Comparison of ENCODE assay signal across 14 cellular contexts in genomic region chr2:45669109-45669508, GRCh38. TPM values are rescaled to one million over a fixed set of nuclear protein-coding genes. Genes with fewer than 3 reads are reported as not detected.
DNase-seq lines count a peak whose midpoint lies in the region; ATAC-seq and TF ChIP-seq lines count a peak whose summit lies in the region.
"Had no signal": no experiment of that assay in that cellular context is flagged by ENCODE, and none has a peak within 500 bp of the region (broad histone marks: within the 10 kb centered on the region; RNA-seq: fewer than 3 reads in every experiment).

No MANE protein-coding gene starts in this region.

- H3K27ac ChIP-seq in GM23338 (ENCODE audit: low read depth): no peak overlapping the region
- H3K27ac ChIP-seq in heart left ventricle: peak overlapping the region in 11 of 12 donors; percentile 19 to 68 (median 53)
- H3K27ac ChIP-seq in trophoblast cell (ENCODE audit: low read depth, low read length): no peak overlapping the region
- peak overlapping the region in 1 of 4 donors; percentile 23 for H3K27ac ChIP-seq in tibial nerve
- H3K27ac ChIP-seq: esophagus squamous epithelium had no signal

- ATAC-seq in GM23338: no peak
- peak; percentile 60 to 87 (median 80) for ATAC-seq in heart left ventricle
- no peak for ATAC-seq in GM21576 (IDR thresholded peaks at IDR 0.05; ENCODE audit: unreplicated experiment)
- no peak for ATAC-seq in GM21619 (IDR thresholded peaks at IDR 0.05; ENCODE audit: unreplicated experiment)

- H3K4ac ChIP-seq in trophoblast cell (ENCODE audit: low read depth, low read length): no peak overlapping the region

- H3K4me3 ChIP-seq in GM23338: no peak overlapping the region
- no peak overlapping the region for H3K4me3 ChIP-seq in heart left ventricle
- no peak overlapping the region for H3K4me3 ChIP-seq in trophoblast cell (ENCODE audit: low read depth, low read length)
- no peak overlapping the region for H3K4me3 ChIP-seq in tibial nerve
- H3K4me3 ChIP-seq: esophagus squamous epithelium had no signal

- peak overlapping the region; percentile 23 for H4K8ac ChIP-seq in trophoblast cell (ENCODE audit: low read depth, low read length)

- H4K20me1 ChIP-seq in GM23338 (replicated peaks; ENCODE audit: insufficient read depth): no peaks in the 10 kb centered on the region

- no peak for TF ChIP-seq EP300 in tibial nerve (IDR thresholded peaks at IDR 0.05)

- H3K23ac ChIP-seq in trophoblast cell (ENCODE audit: low read length): no peak overlapping the region

- H2AFZ ChIP-seq in GM23338 (0 out of 2 replicates have a peak overlapping the region, but pooled peaks have one; percentile 33), trophoblast cell (ENCODE audit: insufficient read depth, low read length, poor library complexity) (no peak overlapping the region)

- H2BK120ac ChIP-seq in trophoblast cell (ENCODE audit: insufficient read depth, low read length, poor library complexity): no peak overlapping the region

- peaks cover 1% of the 10 kb centered on the region for H3K27me3 Mint-ChIP-seq in GM23338 (ENCODE audit: insufficient read depth, low read depth, poor library complexity)
- H3K27me3 Mint-ChIP-seq in activated T-helper 2 cell treated with anti-CD3 and anti-CD28 coated beads, Interferon-gamma antibody, Interleukin-2, Interleukin-4, amounts not matched to agents 10 μg/mL and 5 μg/mL and 100 μg/mL, durations not matched to agents 14 hours and 24 hours and 36 hours (ENCODE audit: low read depth): no peaks in the 10 kb centered on the region
- H3K27me3 Mint-ChIP-seq: stimulated activated naive CD8-positive, alpha-beta T cell treated with anti-CD3 and anti-CD28 coated beads, Interleukin-15, Interleukin-2, amounts not matched to agents 100 ng/mL and 50 ng/mL, for 24 hours had no signal

- H3K14ac ChIP-seq in trophoblast cell (ENCODE audit: low read length): no peak overlapping the region

- no peak for TF ChIP-seq CTCF in GM23338 (conservative IDR thresholded peaks at IDR 0.05; ENCODE audit: low read depth in 2 of 2)
- TF ChIP-seq CTCF in heart left ventricle (IDR thresholded peaks at IDR 0.05): no peak
- no peak for TF ChIP-seq CTCF in tibial nerve (IDR thresholded peaks at IDR 0.05)

- H3K4me1 Mint-ChIP-seq in GM23338: peaks cover 8% of the 10 kb centered on the region; the same call in 2 of the 3 replicates
- peaks cover 12% of the 10 kb centered on the region for H3K4me1 Mint-ChIP-seq in activated T-helper 2 cell treated with anti-CD3 and anti-CD28 coated beads, Interferon-gamma antibody, Interleukin-2, Interleukin-4, amounts not matched to agents 10 μg/mL and 5 μg/mL and 100 μg/mL, durations not matched to agents 14 hours and 24 hours and 36 hours (ENCODE audit: low read depth)

- H2AK5ac ChIP-seq in trophoblast cell (ENCODE audit: low read length): no peak overlapping the region

- no peak overlapping the region for H3K4me3 Mint-ChIP-seq in GM23338
- H3K4me3 Mint-ChIP-seq in activated T-helper 2 cell treated with anti-CD3 and anti-CD28 coated beads, Interferon-gamma antibody, Interleukin-2, Interleukin-4, amounts not matched to agents 10 μg/mL and 5 μg/mL and 100 μg/mL, durations not matched to agents 14 hours and 24 hours and 36 hours (ENCODE audit: low read depth): no peak overlapping the region
- H3K4me3 Mint-ChIP-seq: stimulated activated naive CD8-positive, alpha-beta T cell treated with anti-CD3 and anti-CD28 coated beads, Interleukin-15, Interleukin-2, amounts not matched to agents 100 ng/mL and 50 ng/mL, for 24 hours had no signal

- H3K79me1 ChIP-seq in trophoblast cell (ENCODE audit: low read length): no peaks in the 10 kb centered on the region

- intact Hi-C loops in activated T-helper 2 cell treated with anti-CD3 and anti-CD28 coated beads, Interferon-gamma antibody, Interleukin-2, Interleukin-4, amounts not matched to agents 10 μg/mL and 5 μg/mL and 100 μg/mL, durations not matched to agents 14 hours and 24 hours and 36 hours (cut with micrococcal nuclease): no loop called here
- intact Hi-C loops in heart left ventricle (cut with DNase I): no loop called here

- H3K27me3 ChIP-seq in GM23338 (ENCODE audit: insufficient read depth) (no peaks in the 10 kb centered on the region), heart left ventricle (no peaks in the 10 kb centered on the region), trophoblast cell (ENCODE audit: insufficient read depth, low read length) (no peaks in the 10 kb centered on the region), tibial nerve (no peaks in the 10 kb centered on the region)
- H3K27me3 ChIP-seq: esophagus squamous epithelium had no signal

- no peak overlapping the region for H3K9ac ChIP-seq in trophoblast cell (ENCODE audit: low read length)

- H3K27ac Mint-ChIP-seq in GM23338: no peak overlapping the region
- peak overlapping the region; percentile 18 for H3K27ac Mint-ChIP-seq in activated T-helper 2 cell treated with anti-CD3 and anti-CD28 coated beads, Interferon-gamma antibody, Interleukin-2, Interleukin-4, amounts not matched to agents 10 μg/mL and 5 μg/mL and 100 μg/mL, durations not matched to agents 14 hours and 24 hours and 36 hours
- H3K27ac Mint-ChIP-seq: stimulated activated naive CD8-positive, alpha-beta T cell treated with anti-CD3 and anti-CD28 coated beads, Interleukin-15, Interleukin-2, amounts not matched to agents 100 ng/mL and 50 ng/mL, for 24 hours had no signal

- no peak for TF ChIP-seq POLR2A in heart left ventricle (IDR thresholded peaks at IDR 0.05)
- TF ChIP-seq POLR2A in tibial nerve (IDR thresholded peaks at IDR 0.05): no peak

- no peak overlapping the region for H4K12ac ChIP-seq in trophoblast cell (ENCODE audit: low read depth, low read length)

- H3K9me3 Mint-ChIP-seq in GM23338: no peaks in the 10 kb centered on the region
- no peaks in the 10 kb centered on the region for H3K9me3 Mint-ChIP-seq in activated T-helper 2 cell treated with anti-CD3 and anti-CD28 coated beads, Interferon-gamma antibody, Interleukin-2, Interleukin-4, amounts not matched to agents 10 μg/mL and 5 μg/mL and 100 μg/mL, durations not matched to agents 14 hours and 24 hours and 36 hours

- peaks cover 8% of the 10 kb centered on the region; the same call in 1 of the 2 replicates for H3K4me1 ChIP-seq in GM23338 (ENCODE audit: insufficient read depth)
- peaks cover 0 to 24% (median 14%) of the 10 kb centered on the region in 12 donors for H3K4me1 ChIP-seq in heart left ventricle
- no peaks in the 10 kb centered on the region for H3K4me1 ChIP-seq in trophoblast cell (ENCODE audit: control insufficient read depth in 1 of 2, insufficient read depth in 2 of 2, low read length in 2 of 2)
- peaks cover 0 to 10% (median 0%) of the 10 kb centered on the region in 4 donors for H3K4me1 ChIP-seq in tibial nerve

- H3K36me3 Mint-ChIP-seq in GM23338 (ENCODE audit: low read depth): no peaks in the 10 kb centered on the region
- H3K36me3 Mint-ChIP-seq in activated T-helper 2 cell treated with anti-CD3 and anti-CD28 coated beads, Interferon-gamma antibody, Interleukin-2, Interleukin-4, amounts not matched to agents 10 μg/mL and 5 μg/mL and 100 μg/mL, durations not matched to agents 14 hours and 24 hours and 36 hours (ENCODE audit: low read depth): no peaks in the 10 kb centered on the region

- H3K36me3 ChIP-seq in GM23338 (ENCODE audit: insufficient read depth) (no peaks in the 10 kb centered on the region), heart left ventricle (no peaks in the 10 kb centered on the region), trophoblast cell (ENCODE audit: control insufficient read depth in 1 of 2, insufficient read depth in 2 of 2, low read length in 2 of 2) (no peaks in the 10 kb centered on the region), tibial nerve (no peaks in the 10 kb centered on the region)
- H3K36me3 ChIP-seq: esophagus squamous epithelium had no signal

- H3K9me3 ChIP-seq in heart left ventricle (no peaks in the 10 kb centered on the region), trophoblast cell (ENCODE audit: insufficient read depth, low read depth, low read length) (no peaks in the 10 kb centered on the region), tibial nerve (no peaks in the 10 kb centered on the region)
- H3K9me3 ChIP-seq: esophagus squamous epithelium had no signal

- H3K79me2 ChIP-seq in GM23338 (replicated peaks; ENCODE audit: insufficient read depth) (no peaks in the 10 kb centered on the region), trophoblast cell (ENCODE audit: control insufficient read depth, insufficient read depth, low read length, poor library complexity) (no peaks in the 10 kb centered on the region)

- H3K9me2 ChIP-seq in GM23338 (ENCODE audit: insufficient read depth): 0 out of 2 replicates have a peak, but pooled peaks cover 5% of the 10 kb centered on the region

- no peak overlapping the region for H3K18ac ChIP-seq in trophoblast cell (ENCODE audit: low read length)

- H3F3A ChIP-seq in GM23338 (replicated peaks; ENCODE audit: low read depth): no peaks in the 10 kb centered on the region

- no peak overlapping the region for H2BK5ac ChIP-seq in trophoblast cell (ENCODE audit: low read depth, low read length, poor library complexity)

- DNase-seq in GM23338 (ENCODE audit: low spot score): no peak
- DNase-seq in activated T-helper 2 cell treated with anti-CD3 and anti-CD28 coated beads, Interferon-gamma antibody, Interleukin-2, Interleukin-4, amounts not matched to agents 10 μg/mL and 5 μg/mL and 100 μg/mL, durations not matched to agents 14 hours and 24 hours and 36 hours (ENCODE audit: low spot score): no peak
- no peak for DNase-seq in heart left ventricle
- peak; percentile 48 to 77 for DNase-seq in trophoblast cell
- DNase-seq in tibial nerve (ENCODE audit: low spot score in 2 of 2): no peak
- no peak for DNase-seq in SIG-M5 (lab: John Stamatoyannopoulos, UW)
- DNase-seq: COR-L47, esophagus squamous epithelium, Kasumi-1, kidney, NCI-H2081 had no signal

- WGBS in heart left ventricle, 4 donors: 23 to 27% (median 26%) methylated on average over 7 of the region's 7 CpGs
- WGBS in trophoblast cell (ENCODE audit: extremely low coverage, insufficient coverage, insufficient read length): no CpG with 5 or more reads among the region's 7 CpGs
- 41 to 44% methylated on average over 7 of the region's 7 CpGs for WGBS in tibial nerve, 2 donors

- H2BK12ac ChIP-seq in trophoblast cell (ENCODE audit: low read length): no peak overlapping the region

- H4K91ac ChIP-seq in trophoblast cell (ENCODE audit: low read depth, low read length): peak overlapping the region; percentile 18

- H3K4me2 ChIP-seq in GM23338 (no peak overlapping the region), trophoblast cell (ENCODE audit: low read length) (no peak overlapping the region)

RNA-seq across cellular contexts. Expression of gene PRKCE, which starts 17.6 kb away (rescaled TPM):
- 0.94 and 2.7 TPM in 2 replicates for total RNA-seq in GM23338 (2014; rRNA removed; shearing (Covaris generic))
- polyA plus RNA-seq in GM23338 (2016; fragmentation: Nextera tagmentation; extraction: Ambion mirVana) (0.82 and 1.2 TPM in 2 replicates), heart left ventricle (10 to 100 TPM in 1 of 2 donors, 1 to 10 TPM in 1; 4.1 to 16.1 TPM)
- total RNA-seq in activated T-helper 2 cell treated with anti-CD3 and anti-CD28 coated beads, Interferon-gamma antibody, Interleukin-2, Interleukin-4, amounts not matched to agents 10 μg/mL and 5 μg/mL and 100 μg/mL, durations not matched to agents 14 hours and 24 hours and 36 hours: 21.5 TPM in 2 replicates
- total RNA-seq in heart left ventricle (10 to 100 TPM in 8 of 9 donors, 1 to 10 TPM in 1; 7.8 to 22.3 (median 16.4) TPM), tibial nerve (10 to 100 TPM; 14.4 to 22.4 (median 17.9) TPM)
- polyA plus RNA-seq in trophoblast cell (2013): 5.3 and 6.0 TPM in 2 replicates

RNA-seq across cellular contexts. Expression of gene SRBD1, which starts 58.0 kb away (rescaled TPM):
- total RNA-seq in GM23338 (2014; rRNA removed; shearing (Covaris generic)): 44.3 and 46.3 TPM in 2 replicates
- polyA plus RNA-seq in GM23338 (2016; fragmentation: Nextera tagmentation; extraction: Ambion mirVana): 27.4 and 29.3 TPM in 2 replicates
- 20.9 and 21.7 TPM in 2 replicates for total RNA-seq in activated T-helper 2 cell treated with anti-CD3 and anti-CD28 coated beads, Interferon-gamma antibody, Interleukin-2, Interleukin-4, amounts not matched to agents 10 μg/mL and 5 μg/mL and 100 μg/mL, durations not matched to agents 14 hours and 24 hours and 36 hours
- 10 to 100 TPM in 6 of 9 donors, 1 to 10 TPM in 3; 4.6 to 16.9 (median 11.2) TPM for total RNA-seq in heart left ventricle
- polyA plus RNA-seq in heart left ventricle: 1 to 10 TPM; 3.0 to 3.8 TPM
- polyA plus RNA-seq in trophoblast cell (2013): 9.2 and 9.6 TPM in 2 replicates
- total RNA-seq in tibial nerve: 10 to 100 TPM; 14.7 to 36.7 (median 20.8) TPM

Comparison
In these comparisons a context has a peak if more than half of its experiments do, and no peak if none do; other contexts are left out.
1. ATAC-seq: peak in heart left ventricle (4 of 4); none in GM23338 (single experiment), GM21576 (single experiment) and GM21619 (single experiment).
2. DNase-seq: peak in trophoblast cell (2 of 2); none in GM23338 (single experiment), activated T-helper 2 cell treated with anti-CD3 and anti-CD28 coated beads, Interferon-gamma antibody, Interleukin-2, Interleukin-4, amounts not matched to agents 10 μg/mL and 5 μg/mL and 100 μg/mL, durations not matched to agents 14 hours and 24 hours and 36 hours (single experiment), heart left ventricle (0 of 5), tibial nerve (0 of 2) and SIG-M5 (single experiment).
3. H3K27ac ChIP-seq: peak in heart left ventricle (11 of 12); none in GM23338 (single experiment) and trophoblast cell (single experiment).